ENCODE assay signal across 25 cellular contexts in the genomic region with DNA sequence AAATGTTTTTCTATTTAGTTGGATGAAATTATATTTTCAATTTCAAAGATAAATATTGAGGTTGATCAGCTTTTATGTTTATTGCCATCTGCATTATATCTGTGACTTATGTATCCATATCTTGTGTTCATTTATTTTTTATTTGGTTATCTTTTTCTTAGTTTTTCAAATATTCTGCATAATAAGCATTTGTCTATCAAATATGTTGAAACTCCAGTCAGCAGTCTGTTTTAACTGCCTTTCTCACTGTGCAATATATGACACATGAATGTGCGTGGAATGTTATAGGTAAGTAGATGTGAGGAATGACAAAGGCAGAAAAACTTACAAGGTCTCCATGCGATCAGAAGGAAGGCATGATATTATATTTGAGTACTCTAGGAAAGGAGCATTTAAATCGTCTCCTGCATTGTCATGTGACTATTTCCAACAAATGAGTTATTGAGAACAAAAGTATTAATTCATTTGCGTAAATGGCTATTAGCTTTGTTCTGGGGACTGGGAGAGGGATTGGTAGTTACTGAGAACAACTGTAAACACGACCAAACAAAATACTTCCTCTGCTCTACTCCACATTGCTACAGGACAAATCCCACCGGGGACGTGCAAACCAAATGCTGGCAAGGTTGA.
DNase-seq lines count a peak whose midpoint lies in the region; ATAC-seq and TF ChIP-seq lines count a peak whose summit lies in the region.
"Had no signal": no experiment of that assay in that cellular context is flagged by ENCODE, and none has a peak within 500 bp of the region (broad histone marks: within the 10 kb centered on the region; RNA-seq: fewer than 3 reads in every experiment).

No MANE protein-coding gene starts in this region.

- H3K4me3 Mint-ChIP-seq in GM23338 (no peak overlapping the region), neural progenitor cell (no peak overlapping the region), chondrocyte (ENCODE audit: unreplicated experiment) (no peak overlapping the region)
- H3K4me3 Mint-ChIP-seq: CD14-positive monocyte; CD4-positive, alpha-beta memory T cell; CD4-positive, CD25-positive, alpha-beta regulatory T cell; CD8-positive, alpha-beta memory T cell had no signal

- no peak overlapping the region for H2BK5ac ChIP-seq in mesenchymal stem cell (ENCODE audit: low read depth, low read length, poor library complexity, severe bottlenecking)

- H3K9ac ChIP-seq in mesenchymal stem cell (ENCODE audit: low read length): no peak overlapping the region
- H3K9ac ChIP-seq in neural progenitor cell: no peak overlapping the region
- H3K9ac ChIP-seq: BLaER1 had no signal

- H3K36me3 ChIP-seq in GM23338 (ENCODE audit: insufficient read depth) (no peaks in the 10 kb centered on the region), mesenchymal stem cell (ENCODE audit: control insufficient read depth in 1 of 2, insufficient read depth in 2 of 2, low read depth in 1 of 2, low read length in 2 of 2) (no peaks in the 10 kb centered on the region), neural progenitor cell (no peaks in the 10 kb centered on the region), ascending aorta (no peaks in the 10 kb centered on the region)
- H3K36me3 ChIP-seq: BE2C, BLaER1 had no signal

- H3K36me3 Mint-ChIP-seq in GM23338 (ENCODE audit: low read depth): no peaks in the 10 kb centered on the region
- H3K36me3 Mint-ChIP-seq in neural progenitor cell: no peaks in the 10 kb centered on the region
- no peaks in the 10 kb centered on the region for H3K36me3 Mint-ChIP-seq in chondrocyte (ENCODE audit: low read depth)
- H3K36me3 Mint-ChIP-seq: CD14-positive monocyte; CD4-positive, alpha-beta memory T cell; CD4-positive, CD25-positive, alpha-beta regulatory T cell; CD8-positive, alpha-beta memory T cell had no signal

- H4K91ac ChIP-seq in mesenchymal stem cell (ENCODE audit: low read length): no peak overlapping the region

- H4K8ac ChIP-seq in mesenchymal stem cell (ENCODE audit: low read length): no peak overlapping the region

- no peaks in the 10 kb centered on the region for H3K9me2 ChIP-seq in GM23338 (ENCODE audit: insufficient read depth)

- no peak overlapping the region for H3K4ac ChIP-seq in mesenchymal stem cell (ENCODE audit: low read depth in 1 of 2, low read length in 2 of 2)

- H2AFZ ChIP-seq in GM23338 (peak overlapping the region; percentile 58; the same call in 1 of the 2 replicates), mesenchymal stem cell (ENCODE audit: low read depth, low read length) (no peak overlapping the region), neural progenitor cell (replicated peaks) (peak overlapping the region; percentile 26)

- H3K4me1 Mint-ChIP-seq in GM23338 (peaks cover 12% of the 10 kb centered on the region), neural progenitor cell (peaks cover 8% of the 10 kb centered on the region), chondrocyte (ENCODE audit: low read depth) (peaks cover 4% of the 10 kb centered on the region)
- H3K4me1 Mint-ChIP-seq: CD14-positive monocyte; CD4-positive, alpha-beta memory T cell; CD4-positive, CD25-positive, alpha-beta regulatory T cell; CD8-positive, alpha-beta memory T cell had no signal

- H3K27ac Mint-ChIP-seq in GM23338 (no peak overlapping the region), neural progenitor cell (no peak overlapping the region), chondrocyte (ENCODE audit: unreplicated experiment) (no peak overlapping the region)
- H3K27ac Mint-ChIP-seq: CD14-positive monocyte; CD4-positive, alpha-beta memory T cell; CD8-positive, alpha-beta memory T cell had no signal

- intact Hi-C loops in ascending aorta (cut with DNase I): no loop called here

- H2BK12ac ChIP-seq in mesenchymal stem cell (ENCODE audit: low read length in 2 of 2): no peak overlapping the region

- TF ChIP-seq CTCF in GM23338 (conservative IDR thresholded peaks at IDR 0.05; ENCODE audit: low read depth in 2 of 2) (no peak), neural progenitor cell (IDR thresholded peaks at IDR 0.05) (no peak), ascending aorta (IDR thresholded peaks at IDR 0.05) (no peak), chondrocyte (IDR thresholded peaks at IDR 0.05) (no peak)

- ATAC-seq in GM23338 (no peak), GM21390 (IDR thresholded peaks at IDR 0.05; ENCODE audit: unreplicated experiment) (no peak), GM18909 (IDR thresholded peaks at IDR 0.05; ENCODE audit: poor library complexity, unreplicated experiment) (no peak)
- ATAC-seq: GM12878 had no signal

- H3K18ac ChIP-seq in mesenchymal stem cell (ENCODE audit: low read depth in 1 of 2, low read length in 2 of 2): no peak overlapping the region

- no peaks in the 10 kb centered on the region for H3K79me1 ChIP-seq in mesenchymal stem cell (replicated peaks; ENCODE audit: low read length, poor library complexity, severe bottlenecking)

- no peak overlapping the region for H2BK15ac ChIP-seq in mesenchymal stem cell (ENCODE audit: low read depth, poor library complexity, severe bottlenecking)

- no peak overlapping the region for H3K27ac ChIP-seq in GM23338 (ENCODE audit: low read depth)
- H3K27ac ChIP-seq in mesenchymal stem cell (ENCODE audit: low read length, poor library complexity, severe bottlenecking): no peak overlapping the region
- H3K27ac ChIP-seq in neural progenitor cell: no peak overlapping the region
- no peak overlapping the region for H3K27ac ChIP-seq in ascending aorta
- H3K27ac ChIP-seq: BLaER1 had no signal

- H3K4me3 ChIP-seq in GM23338: no peak overlapping the region
- H3K4me3 ChIP-seq in mesenchymal stem cell (ENCODE audit: insufficient read depth in 1 of 2, low read depth in 1 of 2, low read length in 2 of 2): no peak overlapping the region
- H3K4me3 ChIP-seq in neural progenitor cell: no peak overlapping the region
- no peak overlapping the region for H3K4me3 ChIP-seq in ascending aorta
- H3K4me3 ChIP-seq: BLaER1, GM12878 had no signal

- H3K9me3 ChIP-seq in mesenchymal stem cell (ENCODE audit: control insufficient read depth, low read length): no peaks in the 10 kb centered on the region
- H3K9me3 ChIP-seq in neural progenitor cell (ENCODE audit: low read depth): no peaks in the 10 kb centered on the region
- no peaks in the 10 kb centered on the region for H3K9me3 ChIP-seq in ascending aorta
- H3K9me3 ChIP-seq: BE2C, BLaER1 had no signal

- H3F3A ChIP-seq in GM23338 (replicated peaks; ENCODE audit: low read depth) (no peaks in the 10 kb centered on the region), neural progenitor cell (ENCODE audit: low read depth) (no peaks in the 10 kb centered on the region)

- H3K4me1 ChIP-seq in GM23338 (ENCODE audit: insufficient read depth): peaks cover 9% of the 10 kb centered on the region; the same call in 1 of the 2 replicates
- peaks cover 3% of the 10 kb centered on the region for H3K4me1 ChIP-seq in mesenchymal stem cell (ENCODE audit: control insufficient read depth, insufficient read depth, low read depth, low read length)
- H3K4me1 ChIP-seq in neural progenitor cell: no peaks in the 10 kb centered on the region
- H3K4me1 ChIP-seq in ascending aorta: no peaks in the 10 kb centered on the region
- H3K4me1 ChIP-seq: BLaER1 had no signal

- no peaks in the 10 kb centered on the region for H3K79me2 ChIP-seq in GM23338 (replicated peaks; ENCODE audit: insufficient read depth)
- H3K79me2 ChIP-seq in neural progenitor cell (ENCODE audit: low read depth): no peaks in the 10 kb centered on the region

- no peak overlapping the region for H2AK5ac ChIP-seq in mesenchymal stem cell (ENCODE audit: low read length, severe bottlenecking)

- 94% methylated on average over 7 of the region's 7 CpGs for WGBS in mesenchymal stem cell

- H3K27me3 Mint-ChIP-seq in GM23338 (ENCODE audit: insufficient read depth, low read depth, poor library complexity) (peaks cover 4% of the 10 kb centered on the region), neural progenitor cell (ENCODE audit: insufficient read depth, low read depth) (peaks cover 2% of the 10 kb centered on the region), chondrocyte (ENCODE audit: low read depth) (peaks cover 3% of the 10 kb centered on the region)
- H3K27me3 Mint-ChIP-seq: CD4-positive, alpha-beta memory T cell; CD4-positive, CD25-positive, alpha-beta regulatory T cell; CD8-positive, alpha-beta memory T cell had no signal

- H4K20me1 ChIP-seq in GM23338 (replicated peaks; ENCODE audit: insufficient read depth) (no peaks in the 10 kb centered on the region), neural progenitor cell (ENCODE audit: low read depth) (no peaks in the 10 kb centered on the region)
- H4K20me1 ChIP-seq: BLaER1 had no signal

- H3K27me3 ChIP-seq in GM23338 (ENCODE audit: insufficient read depth): no peaks in the 10 kb centered on the region
- no peaks in the 10 kb centered on the region for H3K27me3 ChIP-seq in mesenchymal stem cell (ENCODE audit: control insufficient read depth in 1 of 2, insufficient read depth in 1 of 2, low read length in 2 of 2)
- H3K27me3 ChIP-seq in neural progenitor cell: no peaks in the 10 kb centered on the region
- no peaks in the 10 kb centered on the region for H3K27me3 ChIP-seq in ascending aorta
- H3K27me3 ChIP-seq: BE2C, BLaER1 had no signal

- no peaks in the 10 kb centered on the region for H3K9me3 Mint-ChIP-seq in GM23338
- H3K9me3 Mint-ChIP-seq in neural progenitor cell: no peaks in the 10 kb centered on the region
- H3K9me3 Mint-ChIP-seq in chondrocyte (ENCODE audit: low read depth): no peaks in the 10 kb centered on the region

- no peak overlapping the region for H3K14ac ChIP-seq in mesenchymal stem cell (ENCODE audit: low read length in 2 of 2)

- H2BK120ac ChIP-seq in mesenchymal stem cell (ENCODE audit: low read depth, low read length): peak overlapping the region; percentile 34

- H3K23ac ChIP-seq in mesenchymal stem cell (ENCODE audit: low read length in 2 of 2): no peak overlapping the region

- H3K4me2 ChIP-seq in GM23338 (no peak overlapping the region), mesenchymal stem cell (ENCODE audit: low read length, poor library complexity, severe bottlenecking) (no peak overlapping the region), neural progenitor cell (no peak overlapping the region)
- H3K4me2 ChIP-seq: BLaER1 had no signal

- DNase-seq in GM23338 (ENCODE audit: low spot score): no peak
- no peak for DNase-seq in mesenchymal stem cell
- DNase-seq in neural progenitor cell (ENCODE audit: low spot score): no peak
- no peak for DNase-seq in ascending aorta (ENCODE audit: low spot score in 2 of 2)
- DNase-seq in chondrocyte (ENCODE audit: low spot score): no peak
- DNase-seq: 8988T; ACHN; BE2C; C1 segment of cervical spinal cord; CD4-positive, alpha-beta memory T cell; CD4-positive, CD25-positive, alpha-beta regulatory T cell; CD8-positive, alpha-beta memory T cell; COR-L47; DMS 273 treated with DMSO at 0.1 percent for 48 hours; DMS153; DMS53; DMS79; DND-41; EL; GDM1 had no signal

TF ChIP-seq in GM23338, 12 proteins besides CTCF, POLR2A, EP300 and RAD21 (continues in another document):
- TF ChIP-seq EZH2phosphoT487 (IDR thresholded peaks at IDR 0.05; ENCODE audit: unreplicated experiment): no peak
